Comparison of ENCODE assay signal across 8 cellular contexts in the genomic region with DNA sequence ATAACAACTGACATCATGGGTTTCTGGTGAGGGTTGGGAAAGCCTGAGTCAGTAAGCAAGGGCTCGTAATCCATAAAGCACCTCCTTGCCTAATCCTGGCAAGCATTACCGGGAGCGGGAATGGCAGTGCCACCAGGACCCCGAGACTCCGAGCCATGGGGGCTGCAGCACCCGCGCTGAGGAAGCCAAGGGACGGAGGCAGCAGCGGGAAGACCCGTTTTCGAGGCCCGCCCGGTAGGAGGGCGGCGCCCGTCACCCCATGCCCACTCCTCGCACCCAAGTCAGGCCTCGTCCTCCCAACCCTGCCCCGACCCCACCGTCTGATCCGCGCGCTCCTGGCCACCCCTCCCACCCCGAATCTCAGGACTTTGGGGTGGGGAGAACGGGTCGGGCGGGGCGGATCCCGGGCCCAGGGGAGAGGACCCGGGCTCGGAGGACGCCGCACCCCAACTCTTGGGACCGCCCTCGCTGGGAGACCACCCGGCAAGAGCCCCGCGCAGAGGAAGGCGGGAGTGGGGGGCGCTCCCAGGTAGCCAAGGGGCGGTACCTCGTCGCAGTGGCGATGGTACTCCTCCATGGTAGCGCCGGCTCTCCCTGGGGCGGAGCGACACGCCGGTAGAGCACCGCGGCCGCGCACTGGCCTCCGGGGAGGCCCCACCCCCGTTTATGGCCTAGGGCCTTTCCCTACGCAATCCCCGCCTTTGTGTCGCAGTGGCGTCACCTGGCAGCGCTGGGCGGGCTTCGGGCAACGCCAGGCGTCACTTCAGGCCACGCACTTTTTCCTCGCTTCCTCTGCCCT. TPM values are rescaled to one million over a fixed set of nuclear protein-coding genes. Genes with fewer than 3 reads are reported as not detected.
DNase-seq lines count a peak whose midpoint lies in the region; ATAC-seq and TF ChIP-seq lines count a peak whose summit lies in the region.

A gene with protein sequence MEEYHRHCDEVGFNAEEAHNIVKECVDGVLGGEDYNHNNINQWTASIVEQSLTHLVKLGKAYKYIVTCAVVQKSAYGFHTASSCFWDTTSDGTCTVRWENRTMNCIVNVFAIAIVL (minus strand): TSS at position 638 of the 799 bp plus-strand sequence. CDS start 61 bp downstream, at position 577.

- intact Hi-C loops in heart left ventricle (cut with DNase I) = loop anchor here in 1 of 10 donors (2.0 kb wide), 1 partner anchor 64 kb away; no protein-coding TSS in a partner anchor

- H3K4me3 ChIP-seq in HEK293 (ENCODE audit: low read depth, low read length) (peak within 1 kb of the TSS; percentile 64), NB4 (ENCODE audit: low read depth, low read length) (peak within 1 kb of the TSS; percentile 65), heart left ventricle (peak within 1 kb of the TSS; percentile 15 to 82 (median 76))

- H3K27ac ChIP-seq in HEK293 (ENCODE audit: extremely low read depth, low read depth, low read length) (peak within 1 kb of the TSS; percentile 64), adipose tissue (ENCODE audit: low read depth, low read length) (no peak within 1 kb of the TSS), heart left ventricle (peak within 1 kb of the TSS; percentile 52 to 90 (median 80))

- CTCF ChIA-PET in HEK293 (lab: Yijun Ruan, JAX) = interaction anchor here (0.7 to 1.4 kb wide), 2 partner anchors 22 to 60 kb away, joined by 3 to 5 read pairs; no protein-coding TSS in a partner anchor
- CTCF ChIA-PET in T-cell (lab: Charles Lee) = interaction anchor here (1.3 to 1.4 kb wide), 2 partner anchors 101 to 102 kb away, joined by 3 to 4 read pairs; no protein-coding TSS in a partner anchor

- H3K4me1 ChIP-seq in HEK293 (ENCODE audit: control insufficient read depth, insufficient read depth, low read length) = no peaks in the 10 kb centered on the region
- peaks cover 0 to 10% (median 0%) of the 10 kb centered on the region in 12 donors for H3K4me1 ChIP-seq in heart left ventricle

- POLR2A ChIA-PET in HEK293 (lab: Yijun Ruan, JAX) = interaction anchor here (1.0 kb wide), 1 partner anchor 13 kb away, joined by 7 read pairs; no protein-coding TSS in a partner anchor
- POLR2A ChIA-PET in T-cell (lab: Charles Lee) = no interaction called here

- peak; percentile 95 to 98 (median 96) for ATAC-seq in T-cell (replicated peaks in 1 of 4)
- ATAC-seq in heart left ventricle = peak; percentile 98 to 100 (median 99)

- no peaks in the 10 kb centered on the region for H3K36me3 ChIP-seq in HEK293 (ENCODE audit: control insufficient read depth in 2 of 2, insufficient read depth in 1 of 2, low read length in 2 of 2)
- no peaks in the 10 kb centered on the region for H3K36me3 ChIP-seq in heart left ventricle

- H3K9me3 Mint-ChIP-seq in T-cell = no peaks in the 10 kb centered on the region
- H3K9me3 Mint-ChIP-seq in type B pancreatic cell = peaks cover 4% of the 10 kb centered on the region

- H3K4me1 Mint-ChIP-seq in T-cell = peaks cover 17 to 44% (median 31%) of the 10 kb centered on the region in 3 donors
- no peaks in the 10 kb centered on the region for H3K4me1 Mint-ChIP-seq in type B pancreatic cell (ENCODE audit: unreplicated experiment)

- peak; percentile 54 for TF ChIP-seq POLR2A in NB4 (IDR thresholded peaks at IDR 0.05; ENCODE audit: extremely low read depth, insufficient read length)
- TF ChIP-seq POLR2A in heart left ventricle (IDR thresholded peaks at IDR 0.05) = peak; percentile 46 to 90

- TF ChIP-seq CTCF in HEK293 (tag by site-specific recombination; IDR thresholded peaks at IDR 0.05) = peak; percentile 13; the same call in 1 of the 2 replicates
- TF ChIP-seq CTCF in NB4 (IDR thresholded peaks at IDR 0.05; ENCODE audit: low read depth, low read length) = no peak
- peak in 1 of 12 donors; percentile 3 for TF ChIP-seq CTCF in heart left ventricle (IDR thresholded peaks at IDR 0.05)
- no peak for TF ChIP-seq CTCF in type B pancreatic cell (conservative IDR thresholded peaks at IDR 0.05)

- WGBS in adipose tissue, 3 donors = 0 to 26% (median 1%) methylated on average over 19 to 67 of the region's 67 CpGs
- 0 to 43% (median 12%) methylated on average over 41 to 67 of the region's 67 CpGs for WGBS in heart left ventricle, 4 donors

- H3K27me3 Mint-ChIP-seq in T-cell (peaks cover 0 to 8% of the 10 kb centered on the region in 2 donors), type B pancreatic cell (no peaks in the 10 kb centered on the region)

- H3K27me3 ChIP-seq in heart left ventricle = no peaks in the 10 kb centered on the region

- peak within 1 kb of the TSS; percentile 88 to 94 for H3K27ac Mint-ChIP-seq in T-cell
- peak within 1 kb of the TSS; percentile 80 for H3K27ac Mint-ChIP-seq in type B pancreatic cell

- DNase-seq in GM04504 (ENCODE audit: low read depth) = peak; percentile 24
- peak; percentile 84 for DNase-seq in NB4 (ENCODE audit: low read depth)
- DNase-seq in T-cell = peak; percentile 52 to 81 (median 73)
- DNase-seq in heart left ventricle = peak; percentile 82 to 89 (median 85)
- DNase-seq in pons (ENCODE audit: low spot score) = peak; percentile 66
- DNase-seq in type B pancreatic cell (ENCODE audit: extremely low spot score, unreplicated experiment) = peak; percentile 77

- H3K9me3 ChIP-seq in HEK293 (ENCODE audit: control insufficient read depth, insufficient read depth, low read depth, low read length) (no peaks in the 10 kb centered on the region), heart left ventricle (no peaks in the 10 kb centered on the region)

- H3K36me3 Mint-ChIP-seq in T-cell (peaks cover 8% of the 10 kb centered on the region), type B pancreatic cell (no peaks in the 10 kb centered on the region)

- H3K4me3 Mint-ChIP-seq in T-cell = peak within 1 kb of the TSS; percentile 76 to 84 (median 79)
- H3K4me3 Mint-ChIP-seq in type B pancreatic cell = peak within 1 kb of the TSS; percentile 87

TF ChIP-seq in HEK293, 187 proteins besides CTCF, POLR2A, EP300 and RAD21 (continues in another document):
- TF ChIP-seq, protein P1, sequence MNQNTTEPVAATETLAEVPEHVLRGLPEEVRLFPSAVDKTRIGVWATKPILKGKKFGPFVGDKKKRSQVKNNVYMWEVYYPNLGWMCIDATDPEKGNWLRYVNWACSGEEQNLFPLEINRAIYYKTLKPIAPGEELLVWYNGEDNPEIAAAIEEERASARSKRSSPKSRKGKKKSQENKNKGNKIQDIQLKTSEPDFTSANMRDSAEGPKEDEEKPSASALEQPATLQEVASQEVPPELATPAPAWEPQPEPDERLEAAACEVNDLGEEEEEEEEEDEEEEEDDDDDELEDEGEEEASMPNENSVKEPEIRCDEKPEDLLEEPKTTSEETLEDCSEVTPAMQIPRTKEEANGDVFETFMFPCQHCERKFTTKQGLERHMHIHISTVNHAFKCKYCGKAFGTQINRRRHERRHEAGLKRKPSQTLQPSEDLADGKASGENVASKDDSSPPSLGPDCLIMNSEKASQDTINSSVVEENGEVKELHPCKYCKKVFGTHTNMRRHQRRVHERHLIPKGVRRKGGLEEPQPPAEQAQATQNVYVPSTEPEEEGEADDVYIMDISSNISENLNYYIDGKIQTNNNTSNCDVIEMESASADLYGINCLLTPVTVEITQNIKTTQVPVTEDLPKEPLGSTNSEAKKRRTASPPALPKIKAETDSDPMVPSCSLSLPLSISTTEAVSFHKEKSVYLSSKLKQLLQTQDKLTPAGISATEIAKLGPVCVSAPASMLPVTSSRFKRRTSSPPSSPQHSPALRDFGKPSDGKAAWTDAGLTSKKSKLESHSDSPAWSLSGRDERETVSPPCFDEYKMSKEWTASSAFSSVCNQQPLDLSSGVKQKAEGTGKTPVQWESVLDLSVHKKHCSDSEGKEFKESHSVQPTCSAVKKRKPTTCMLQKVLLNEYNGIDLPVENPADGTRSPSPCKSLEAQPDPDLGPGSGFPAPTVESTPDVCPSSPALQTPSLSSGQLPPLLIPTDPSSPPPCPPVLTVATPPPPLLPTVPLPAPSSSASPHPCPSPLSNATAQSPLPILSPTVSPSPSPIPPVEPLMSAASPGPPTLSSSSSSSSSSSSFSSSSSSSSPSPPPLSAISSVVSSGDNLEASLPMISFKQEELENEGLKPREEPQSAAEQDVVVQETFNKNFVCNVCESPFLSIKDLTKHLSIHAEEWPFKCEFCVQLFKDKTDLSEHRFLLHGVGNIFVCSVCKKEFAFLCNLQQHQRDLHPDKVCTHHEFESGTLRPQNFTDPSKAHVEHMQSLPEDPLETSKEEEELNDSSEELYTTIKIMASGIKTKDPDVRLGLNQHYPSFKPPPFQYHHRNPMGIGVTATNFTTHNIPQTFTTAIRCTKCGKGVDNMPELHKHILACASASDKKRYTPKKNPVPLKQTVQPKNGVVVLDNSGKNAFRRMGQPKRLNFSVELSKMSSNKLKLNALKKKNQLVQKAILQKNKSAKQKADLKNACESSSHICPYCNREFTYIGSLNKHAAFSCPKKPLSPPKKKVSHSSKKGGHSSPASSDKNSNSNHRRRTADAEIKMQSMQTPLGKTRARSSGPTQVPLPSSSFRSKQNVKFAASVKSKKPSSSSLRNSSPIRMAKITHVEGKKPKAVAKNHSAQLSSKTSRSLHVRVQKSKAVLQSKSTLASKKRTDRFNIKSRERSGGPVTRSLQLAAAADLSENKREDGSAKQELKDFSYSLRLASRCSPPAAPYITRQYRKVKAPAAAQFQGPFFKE (tag by site-specific recombination; IDR thresholded peaks at IDR 0.05; ENCODE audit: borderline replicate concordance) = no peak
- no peak for TF ChIP-seq MYNN (tag by site-specific recombination; IDR thresholded peaks at IDR 0.05; ENCODE audit: borderline replicate concordance)

RNA-seq across cellular contexts. Expression of the gene that starts here (rescaled TPM):
- total RNA-seq in T-cell = 10 to 100 TPM; 22.5 to 33.9 (median 29.8) TPM
- polyA plus RNA-seq in adipose tissue = 10 to 100 TPM in 2 of 3 donors, 1 to 10 TPM in 1; 7.2 to 26.4 (median 15.2) TPM
- 10 to 100 TPM; 15.0 to 31.8 (median 21.0) TPM for total RNA-seq in heart left ventricle
- polyA plus RNA-seq in heart left ventricle = 10 to 100 TPM in 1 of 2 donors, 1 to 10 TPM in 1; 9.8 to 32.1 TPM
- total RNA-seq in type B pancreatic cell (ENCODE audit: low replicate concordance) = 13.7 and 16.3 TPM in 2 replicates

Comparison
In these comparisons a context has a peak if more than half of its experiments do, and no peak if none do; other contexts are left out.
1. DNase-seq: peak in every context shown above with its lines; median percentile 85 in heart left ventricle; 84 in NB4; 77 in type B pancreatic cell; 73 in T-cell; 66 in pons; 24 in GM04504.